9 cellular contexts compared by ENCODE assay signal in the genomic region with DNA sequence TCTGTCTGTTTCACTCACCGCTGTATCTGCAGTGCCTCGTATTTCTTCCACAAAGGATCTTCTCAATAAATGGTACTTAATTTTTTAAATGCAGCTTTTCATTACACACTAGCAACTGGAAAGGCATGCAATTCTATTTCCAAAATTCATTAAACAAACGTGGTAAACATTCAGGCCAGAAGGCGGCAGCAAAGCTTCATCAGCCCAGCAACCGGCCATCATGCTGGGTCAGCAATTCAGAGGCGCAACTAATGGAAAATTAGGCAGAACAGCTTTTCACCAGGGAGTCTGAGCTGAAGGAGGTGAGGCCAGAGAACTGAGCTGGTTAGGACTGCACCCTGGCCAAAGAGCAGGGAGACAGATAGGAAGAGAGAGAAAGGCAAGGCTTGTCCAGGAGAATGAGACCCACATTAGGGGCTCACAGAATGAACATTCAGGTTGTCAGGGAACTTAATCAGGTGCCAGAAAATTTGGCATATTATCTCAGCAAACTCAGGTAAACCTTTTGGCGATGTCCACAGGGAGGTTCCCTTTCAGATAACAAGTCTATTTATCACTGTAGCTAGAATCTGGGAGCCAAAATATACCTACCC. TPM values are rescaled to one million over a fixed set of nuclear protein-coding genes. Genes with fewer than 3 reads are reported as not detected.
DNase-seq lines count a peak whose midpoint lies in the region; ATAC-seq and TF ChIP-seq lines count a peak whose summit lies in the region.
"Had no signal": no experiment of that assay in that cellular context is flagged by ENCODE, and none has a peak within 500 bp of the region (broad histone marks: within the 10 kb centered on the region; RNA-seq: fewer than 3 reads in every experiment).

No MANE protein-coding gene starts in this region.

- TF ChIP-seq CTCF in Peyer's patch (IDR thresholded peaks at IDR 0.05) (peak in 4 of 6 experiments; percentile 35 to 71 (median 69)), esophagus squamous epithelium (IDR thresholded peaks at IDR 0.05) (peak in 5 of 6 experiments; percentile 67 to 88 (median 76)), nephron progenitor cell (IDR thresholded peaks at IDR 0.05) (peak; percentile 84)

- no peaks in the 10 kb centered on the region for H3K27me3 ChIP-seq in Peyer's patch
- no peaks in the 10 kb centered on the region for H3K27me3 ChIP-seq in esophagus squamous epithelium

- H3K27ac ChIP-seq in Peyer's patch (no peak overlapping the region), esophagus squamous epithelium (no peak overlapping the region)

- H3K4me1 Mint-ChIP-seq in nephron progenitor cell: no peaks in the 10 kb centered on the region

- intact Hi-C loops in esophagus squamous epithelium (cut with DNase I): no loop called here

- H3K27ac Mint-ChIP-seq in nephron progenitor cell: no peak overlapping the region
- H3K27ac Mint-ChIP-seq: activated T-cell treated with anti-CD3 and anti-CD28 coated beads, Interleukin-2, amount 50 U/mL, for 72 hours had no signal

- peak; percentile 39 for ATAC-seq in HG03060 (IDR thresholded peaks at IDR 0.05; ENCODE audit: low read depth, unreplicated experiment)
- ATAC-seq: activated T-cell treated with anti-CD3 and anti-CD28 coated beads, Interleukin-2, amount 50 U/mL, for 72 hours had no signal

- TF ChIP-seq POLR2A in Peyer's patch (IDR thresholded peaks at IDR 0.05): no peak
- TF ChIP-seq POLR2A in esophagus squamous epithelium (IDR thresholded peaks at IDR 0.05): no peak

- H3K9me3 ChIP-seq in Peyer's patch (no peaks in the 10 kb centered on the region), esophagus squamous epithelium (peaks cover 0 to 3% (median 0%) of the 10 kb centered on the region in 3 donors)

- no peak overlapping the region for H3K4me3 Mint-ChIP-seq in nephron progenitor cell
- H3K4me3 Mint-ChIP-seq: activated T-cell treated with anti-CD3 and anti-CD28 coated beads, Interleukin-2, amount 50 U/mL, for 72 hours had no signal

- peaks cover 3% of the 10 kb centered on the region for H3K27me3 Mint-ChIP-seq in nephron progenitor cell (ENCODE audit: low read depth, poor library complexity)

- WGBS in esophagus squamous epithelium, 2 donors: 13% methylated on average over 7 of the region's 7 CpGs

- H3K36me3 Mint-ChIP-seq in nephron progenitor cell (ENCODE audit: low read depth): no peaks in the 10 kb centered on the region

- H3K4me3 ChIP-seq in Peyer's patch: no peak overlapping the region
- H3K4me3 ChIP-seq in esophagus squamous epithelium: no peak overlapping the region

- H3K4me1 ChIP-seq in Peyer's patch: no peaks in the 10 kb centered on the region
- peaks cover 0 to 28% (median 13%) of the 10 kb centered on the region in 3 donors for H3K4me1 ChIP-seq in esophagus squamous epithelium

- DNase-seq in NCI-H146 (lab: John Stamatoyannopoulos, UW) (peak; percentile 12), NCI-H146 treated with DMSO at 0.1 percent for 48 hours (lab: John Stamatoyannopoulos, UW; ENCODE audit: unreplicated experiment) (no peak), Peyer's patch (peak in 2 of 3 donors; percentile 59 to 61), esophagus squamous epithelium (lab: John Stamatoyannopoulos, UW) (no peak), nephron progenitor cell (peak; percentile 69), T-helper 2 cell (no peak)
- DNase-seq in activated T-cell treated with anti-CD3 and anti-CD28 coated beads, Interleukin-2, amount 50 U/mL, for 1 hour: no peak

- H3K9me3 Mint-ChIP-seq in nephron progenitor cell: no peaks in the 10 kb centered on the region

- H3K36me3 ChIP-seq in Peyer's patch (no peaks in the 10 kb centered on the region), esophagus squamous epithelium (no peaks in the 10 kb centered on the region)

RNA-seq across cellular contexts. Expression of gene RNF180, which starts 17.7 kb away (rescaled TPM):
- 1 to 10 TPM; 3.2 to 9.1 (median 4.3) TPM for total RNA-seq in Peyer's patch
- 1 to 10 TPM; 2.1 to 9.5 (median 3.3) TPM for total RNA-seq in esophagus squamous epithelium
- total RNA-seq: activated T-cell treated with anti-CD3 and anti-CD28 coated beads, Interleukin-2, amount 50 U/mL, for 72 hours had no signal

Comparison
In these comparisons a context has a peak if more than half of its experiments do, and no peak if none do; other contexts are left out.
1. DNase-seq: peak in NCI-H146 (single experiment), Peyer's patch (2 of 3) and nephron progenitor cell (single experiment); none in NCI-H146 treated with DMSO at 0.1 percent for 48 hours (single experiment), esophagus squamous epithelium (single experiment), activated T-cell treated with anti-CD3 and anti-CD28 coated beads, Interleukin-2, amount 50 U/mL, for 1 hour (single experiment) and T-helper 2 cell (0 of 5).
2. Peak in every context shown above with its lines, with median percentiles within 50 percentile points of each other: CTCF ChIP-seq.